In genomic region chr16:22764662-22765302, GRCh38 we compare ENCODE assay signal across 24 cellular contexts. TPM values are rescaled to one million over a fixed set of nuclear protein-coding genes. Genes with fewer than 3 reads are reported as not detected.
DNase-seq lines count a peak whose midpoint lies in the region; ATAC-seq and TF ChIP-seq lines count a peak whose summit lies in the region.
"Had no signal": no experiment of that assay in that cellular context is flagged by ENCODE, and none has a peak within 500 bp of the region (broad histone marks: within the 10 kb centered on the region; RNA-seq: fewer than 3 reads in every experiment).

No MANE protein-coding gene starts in this region.

- no peak overlapping the region for H3K4me3 ChIP-seq in HUES64 (ENCODE audit: low read length)
- H3K4me3 ChIP-seq in muscle layer of colon (ENCODE audit: low read depth in 1 of 2, low read length in 2 of 2): no peak overlapping the region
- no peak overlapping the region for H3K4me3 ChIP-seq in transverse colon
- no peak overlapping the region for H3K4me3 ChIP-seq in gastrocnemius medialis
- H3K4me3 ChIP-seq in trophoblast cell (ENCODE audit: low read depth, low read length): no peak overlapping the region
- H3K4me3 ChIP-seq: HAP-1, left ventricle myocardium inferior had no signal

- H3K27ac ChIP-seq in HUES64 (ENCODE audit: low read depth, low read length): peak overlapping the region; percentile 33; the same call in 1 of the 2 replicates
- H3K27ac ChIP-seq in cingulate gyrus (ENCODE audit: low read depth, low read length): peak overlapping the region; percentile 0
- peak overlapping the region; percentile 74 for H3K27ac ChIP-seq in muscle layer of colon (ENCODE audit: low read depth, low read length)
- H3K27ac ChIP-seq in transverse colon: peak overlapping the region; percentile 2 to 68 (median 60)
- no peak overlapping the region for H3K27ac ChIP-seq in gastrocnemius medialis
- no peak overlapping the region for H3K27ac ChIP-seq in trophoblast cell (ENCODE audit: low read depth, low read length)
- H3K27ac ChIP-seq: HL-60, left ventricle myocardium inferior, RWPE1 had no signal

- H3K27ac Mint-ChIP-seq in Calu3 (ENCODE audit: unreplicated experiment): no peak overlapping the region
- no peak overlapping the region for H3K27ac Mint-ChIP-seq in activated naive CD4-positive, alpha-beta T cell treated with anti-CD3 and anti-CD28 coated beads, Interleukin-2, amount 10 ng/mL, durations not matched to agents 7 days and 5 days
- H3K27ac Mint-ChIP-seq: activated naive CD8-positive, alpha-beta T cell treated with anti-CD3 and anti-CD28 coated beads, Interleukin-2, amount 10 ng/mL, durations not matched to agents 7 days and 5 days; naive thymus-derived CD4-positive, alpha-beta T cell; T-helper 1 cell treated with Interleukin-12 subunit alpha and Interleukin-12 subunit beta and Interleukin-4 antibody, amounts not matched to agents 30 μg/mL and 1 μg/mL, for 36 hours had no signal

- no peaks in the 10 kb centered on the region for H3K36me3 Mint-ChIP-seq in Calu3 (ENCODE audit: insufficient read depth, unreplicated experiment)
- no peaks in the 10 kb centered on the region for H3K36me3 Mint-ChIP-seq in activated naive CD4-positive, alpha-beta T cell treated with anti-CD3 and anti-CD28 coated beads, Interleukin-2, amount 10 ng/mL, durations not matched to agents 7 days and 5 days
- H3K36me3 Mint-ChIP-seq: activated naive CD8-positive, alpha-beta T cell treated with anti-CD3 and anti-CD28 coated beads, Interleukin-2, amount 10 ng/mL, durations not matched to agents 7 days and 5 days; naive thymus-derived CD4-positive, alpha-beta T cell had no signal

- no peak overlapping the region for H3K9ac ChIP-seq in HUES64 (ENCODE audit: low read depth, low read length)
- H3K9ac ChIP-seq in muscle layer of colon (ENCODE audit: low read length): no peak overlapping the region
- H3K9ac ChIP-seq in trophoblast cell (ENCODE audit: low read length): no peak overlapping the region

- in situ Hi-C loops in transverse colon (cut with MboI; ENCODE audit: low pct_ligation_motif_present in 1 of 4, low pct_unique_long_range_greater_than_20kb in 1 of 4, low sequenced_read_pairs in 3 of 4): no loop called here
- in situ Hi-C loops in gastrocnemius medialis (cut with MboI; ENCODE audit: low sequenced_read_pairs in 4 of 4): no loop called here

- H2BK12ac ChIP-seq in trophoblast cell (ENCODE audit: low read length): no peak overlapping the region

- H3K4me1 Mint-ChIP-seq in Calu3 (ENCODE audit: low read depth, unreplicated experiment): peaks cover under 1% of the 10 kb centered on the region
- no peaks in the 10 kb centered on the region for H3K4me1 Mint-ChIP-seq in activated naive CD4-positive, alpha-beta T cell treated with anti-CD3 and anti-CD28 coated beads, Interleukin-2, amount 10 ng/mL, durations not matched to agents 7 days and 5 days
- H3K4me1 Mint-ChIP-seq: activated naive CD8-positive, alpha-beta T cell treated with anti-CD3 and anti-CD28 coated beads, Interleukin-2, amount 10 ng/mL, durations not matched to agents 7 days and 5 days; naive thymus-derived CD4-positive, alpha-beta T cell had no signal

- H2AFZ ChIP-seq in trophoblast cell (ENCODE audit: insufficient read depth, low read length, poor library complexity): no peak overlapping the region

- CTCF ChIA-PET in Calu3 (lab: Charles Lee): interaction anchor here (0.6 to 1.2 kb wide), 3 partner anchors 10 to 1188 kb away, joined by 3 read pairs; no protein-coding TSS in a partner anchor
- CTCF ChIA-PET in activated naive CD4-positive, alpha-beta T cell treated with anti-CD3 and anti-CD28 coated beads, Interleukin-2, amount 10 ng/mL, durations not matched to agents 7 days and 5 days (lab: Charles Lee): no interaction called here

- H3K27me3 Mint-ChIP-seq in Calu3 (ENCODE audit: unreplicated experiment): peaks cover 5% of the 10 kb centered on the region
- H3K27me3 Mint-ChIP-seq in activated naive CD4-positive, alpha-beta T cell treated with anti-CD3 and anti-CD28 coated beads, Interleukin-2, amount 10 ng/mL, durations not matched to agents 7 days and 5 days: no peaks in the 10 kb centered on the region
- H3K27me3 Mint-ChIP-seq: activated naive CD8-positive, alpha-beta T cell treated with anti-CD3 and anti-CD28 coated beads, Interleukin-2, amount 10 ng/mL, durations not matched to agents 7 days and 5 days had no signal

- no peaks in the 10 kb centered on the region for H3K9me3 Mint-ChIP-seq in Calu3 (ENCODE audit: low read depth, unreplicated experiment)
- no peaks in the 10 kb centered on the region for H3K9me3 Mint-ChIP-seq in activated naive CD4-positive, alpha-beta T cell treated with anti-CD3 and anti-CD28 coated beads, Interleukin-2, amount 10 ng/mL, durations not matched to agents 7 days and 5 days
- H3K9me3 Mint-ChIP-seq: activated naive CD8-positive, alpha-beta T cell treated with anti-CD3 and anti-CD28 coated beads, Interleukin-2, amount 10 ng/mL, durations not matched to agents 7 days and 5 days; T-helper 1 cell treated with Interleukin-12 subunit alpha and Interleukin-12 subunit beta and Interleukin-4 antibody, amounts not matched to agents 30 μg/mL and 1 μg/mL, for 36 hours had no signal

- H4K8ac ChIP-seq in trophoblast cell (ENCODE audit: low read depth, low read length): no peak overlapping the region

- intact Hi-C loops in transverse colon (cut with DNase I; ENCODE audit: low total_unique reads) (no loop called here), Calu3 (cut with micrococcal nuclease; ENCODE audit: unreplicated experiment) (no loop called here), gastrocnemius medialis (cut with DNase I; ENCODE audit: low total_unique reads) (no loop called here)

- no peak overlapping the region for H2BK120ac ChIP-seq in trophoblast cell (ENCODE audit: insufficient read depth, low read length, poor library complexity)

- H3K79me1 ChIP-seq in trophoblast cell (ENCODE audit: low read length): no peaks in the 10 kb centered on the region

- ATAC-seq in gastrocnemius medialis: no peak
- ATAC-seq: HepG2; naive thymus-derived CD4-positive, alpha-beta T cell had no signal

- H3K27me3 ChIP-seq in HUES64 (ENCODE audit: insufficient read depth, low read length): no peaks in the 10 kb centered on the region
- H3K27me3 ChIP-seq in muscle layer of colon (ENCODE audit: control insufficient read depth in 1 of 2, insufficient read depth in 2 of 2, low read length in 2 of 2): no peaks in the 10 kb centered on the region
- no peaks in the 10 kb centered on the region for H3K27me3 ChIP-seq in transverse colon
- no peaks in the 10 kb centered on the region for H3K27me3 ChIP-seq in gastrocnemius medialis
- no peaks in the 10 kb centered on the region for H3K27me3 ChIP-seq in trophoblast cell (ENCODE audit: insufficient read depth, low read length)

- no peak for TF ChIP-seq POLR2A in transverse colon (IDR thresholded peaks at IDR 0.05)
- TF ChIP-seq POLR2A in gastrocnemius medialis (IDR thresholded peaks at IDR 0.05): no peak

- WGBS in HUES64: 74% methylated on average over 9 of the region's 9 CpGs
- 49 to 59% methylated on average over 2 to 9 of the region's 9 CpGs for WGBS in transverse colon (ENCODE audit: low coverage in 1 of 2), 2 donors
- no CpG with 5 or more reads among the region's 9 CpGs for WGBS in trophoblast cell (ENCODE audit: extremely low coverage, insufficient coverage, insufficient read length)

- no peak overlapping the region for H3K14ac ChIP-seq in trophoblast cell (ENCODE audit: low read length)

- H2BK5ac ChIP-seq in trophoblast cell (ENCODE audit: low read depth, low read length, poor library complexity): no peak overlapping the region

- no peak overlapping the region for H3K4me2 ChIP-seq in trophoblast cell (ENCODE audit: low read length)

- no peak overlapping the region for H3K4ac ChIP-seq in trophoblast cell (ENCODE audit: low read depth, low read length)

- no peak for DNase-seq in transverse colon
- no peak for DNase-seq in Calu3
- no peak for DNase-seq in gastrocnemius medialis
- DNase-seq in trophoblast cell: no peak
- DNase-seq in activated naive CD4-positive, alpha-beta T cell treated with anti-CD3 and anti-CD28 coated beads, Interleukin-2, amount 10 ng/mL, durations not matched to agents 7 days and 5 days: no peak
- DNase-seq: activated CD4-positive, alpha-beta T cell treated with anti-CD3 and anti-CD28 coated beads for 1 hour; activated effector memory CD4-positive, alpha-beta T cell treated with Interleukin-2 at 50 U/mL for 16 hours; activated naive CD8-positive, alpha-beta T cell treated with anti-CD3 and anti-CD28 coated beads, Interleukin-2, amount 10 ng/mL, durations not matched to agents 7 days and 5 days; Kasumi-1; left ventricle myocardium inferior; naive thymus-derived CD4-positive, alpha-beta T cell; NCI-H1436; NCI-H2107; stimulated activated CD4-positive, alpha-beta T cell treated with anti-CD3 and anti-CD28 coated beads, Interleukin-2, amount 100 ng/mL, for 48 hours had no signal

- TF ChIP-seq CTCF in transverse colon (IDR thresholded peaks at IDR 0.05): no peak
- TF ChIP-seq CTCF in Calu3 (IDR thresholded peaks at IDR 0.05; ENCODE audit: unreplicated experiment): no peak
- no peak for TF ChIP-seq CTCF in gastrocnemius medialis (IDR thresholded peaks at IDR 0.05 in 4 of 5, conservative IDR thresholded peaks at IDR 0.05 in 1 of 5)

- no TSS peak for BruUV-seq in Calu3 (replicated peaks; lab: Mats Ljungman, UMichigan)

- H3K36me3 ChIP-seq in HUES64 (ENCODE audit: insufficient read depth, low read length) (no peaks in the 10 kb centered on the region), muscle layer of colon (ENCODE audit: insufficient read depth, low read length) (no peaks in the 10 kb centered on the region), transverse colon (no peaks in the 10 kb centered on the region), gastrocnemius medialis (no peaks in the 10 kb centered on the region), trophoblast cell (ENCODE audit: control insufficient read depth in 1 of 2, insufficient read depth in 2 of 2, low read length in 2 of 2) (no peaks in the 10 kb centered on the region)
- H3K36me3 ChIP-seq: HAP-1, left ventricle myocardium inferior had no signal

- H3K18ac ChIP-seq in trophoblast cell (ENCODE audit: low read length): no peak overlapping the region

- H3K9me3 ChIP-seq in HUES64 (ENCODE audit: insufficient read depth, low read depth, low read length) (no peaks in the 10 kb centered on the region), muscle layer of colon (ENCODE audit: low read length) (no peaks in the 10 kb centered on the region), transverse colon (no peaks in the 10 kb centered on the region), gastrocnemius medialis (no peaks in the 10 kb centered on the region), trophoblast cell (ENCODE audit: insufficient read depth, low read depth, low read length) (no peaks in the 10 kb centered on the region)
- H3K9me3 ChIP-seq: HAP-1 had no signal

- H3K23ac ChIP-seq in trophoblast cell (ENCODE audit: low read length): no peak overlapping the region

- H3K4me1 ChIP-seq in HUES64 (ENCODE audit: insufficient read depth, low read length) (peaks cover 14% of the 10 kb centered on the region), muscle layer of colon (ENCODE audit: insufficient read depth, low read length) (peaks cover 35% of the 10 kb centered on the region), transverse colon (peaks cover 0 to 10% (median 9%) of the 10 kb centered on the region in 4 donors), gastrocnemius medialis (no peaks in the 10 kb centered on the region), trophoblast cell (ENCODE audit: control insufficient read depth in 1 of 2, insufficient read depth in 2 of 2, low read length in 2 of 2) (no peaks in the 10 kb centered on the region)
- H3K4me1 ChIP-seq: HAP-1, left ventricle myocardium inferior had no signal

- no peak overlapping the region for H2AK5ac ChIP-seq in trophoblast cell (ENCODE audit: low read length)

- no peak overlapping the region for H3K4me3 Mint-ChIP-seq in Calu3 (ENCODE audit: low read depth, unreplicated experiment)
- H3K4me3 Mint-ChIP-seq in activated naive CD4-positive, alpha-beta T cell treated with anti-CD3 and anti-CD28 coated beads, Interleukin-2, amount 10 ng/mL, durations not matched to agents 7 days and 5 days: no peak overlapping the region
- H3K4me3 Mint-ChIP-seq: activated naive CD8-positive, alpha-beta T cell treated with anti-CD3 and anti-CD28 coated beads, Interleukin-2, amount 10 ng/mL, durations not matched to agents 7 days and 5 days; naive thymus-derived CD4-positive, alpha-beta T cell; T-helper 1 cell treated with Interleukin-12 subunit alpha and Interleukin-12 subunit beta and Interleukin-4 antibody, amounts not matched to agents 30 μg/mL and 1 μg/mL, for 36 hours had no signal

- no peaks in the 10 kb centered on the region for H3K79me2 ChIP-seq in trophoblast cell (ENCODE audit: control insufficient read depth, insufficient read depth, low read length, poor library complexity)

- H4K91ac ChIP-seq in trophoblast cell (ENCODE audit: low read depth, low read length): no peak overlapping the region

- no peak overlapping the region for H4K12ac ChIP-seq in trophoblast cell (ENCODE audit: low read depth, low read length)

- TF ChIP-seq EP300 in transverse colon (IDR thresholded peaks at IDR 0.05; ENCODE audit: low read depth): no peak

RNA-seq across cellular contexts. Expression of gene HS3ST2, which starts 49.2 kb away (rescaled TPM):
- polyA plus RNA-seq in HUES64 (2013, experiment 1 of 2): 1.2 TPM
- 0.63 TPM for polyA plus RNA-seq in HUES64 (2013, experiment 2 of 2)
- total RNA-seq in transverse colon (1 to 10 TPM in 2 of 4 donors, under 1 TPM in 2; 0.32 to 4.5 (median 2.2) TPM), Calu3 (2022) (not detected in 2 replicates), gastrocnemius medialis (under 1 TPM in 2 of 4 donors, not detected in 2; 0.13 to 0.20 TPM)
- 0.03 and 0.05 TPM in 2 replicates for polyA plus RNA-seq in trophoblast cell (2013)
- total RNA-seq: fibroblast of lung, glomerular endothelial cell, HepG2 had no signal
- polyA plus RNA-seq: fibroblast of lung; HepG2; naive thymus-derived CD4-positive, alpha-beta T cell had no signal

Comparison
In these comparisons a context has a peak if more than half of its experiments do, and no peak if none do; other contexts are left out.
1. H3K27ac ChIP-seq: peak in HUES64 (single experiment), cingulate gyrus (single experiment), muscle layer of colon (single experiment) and transverse colon (4 of 4); none in gastrocnemius medialis (0 of 4) and trophoblast cell (single experiment).